Comparison of ENCODE assay signal across 10 cellular contexts in the genomic region with DNA sequence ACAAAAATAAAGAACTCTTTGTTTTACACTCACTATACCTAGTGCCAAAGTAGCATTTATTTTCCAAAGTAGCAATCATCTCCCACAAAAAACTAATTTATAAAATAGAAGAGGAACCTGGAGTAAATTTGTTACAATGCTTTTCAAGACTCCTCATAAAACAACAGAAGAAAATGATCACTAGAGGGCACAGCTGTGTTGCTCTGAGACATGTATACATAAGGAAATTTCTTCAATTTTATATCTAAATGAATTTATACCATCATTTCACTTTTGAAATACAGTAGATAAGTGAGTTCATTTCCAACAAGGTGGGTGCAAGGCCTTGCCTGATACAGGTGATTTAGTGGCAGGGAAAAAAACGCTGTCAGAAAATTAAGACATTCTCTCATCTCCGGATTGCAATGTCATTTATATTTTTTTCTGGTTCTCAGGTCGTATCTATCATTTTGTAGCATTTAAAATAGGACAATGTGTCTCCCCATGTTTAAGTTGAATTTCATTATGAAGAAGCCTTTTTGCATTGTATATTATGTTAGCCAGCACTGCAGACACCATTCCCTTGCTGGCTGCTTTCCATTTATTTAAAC. TPM values are rescaled to one million over a fixed set of nuclear protein-coding genes. Genes with fewer than 3 reads are reported as not detected.
DNase-seq lines count a peak whose midpoint lies in the region; ATAC-seq and TF ChIP-seq lines count a peak whose summit lies in the region.
"Had no signal": no experiment of that assay in that cellular context is flagged by ENCODE, and none has a peak within 500 bp of the region (broad histone marks: within the 10 kb centered on the region; RNA-seq: fewer than 3 reads in every experiment).

No MANE protein-coding gene starts in this region.

- DNase-seq in DMS 273 (lab: John Stamatoyannopoulos, UW; ENCODE audit: unreplicated experiment) = peak; percentile 52
- DNase-seq in DMS 273 treated with DMSO at 0.1 percent for 48 hours (lab: John Stamatoyannopoulos, UW) = no peak
- peak; percentile 12 for DNase-seq in NCI-H1105 (lab: John Stamatoyannopoulos, UW)
- no peak for DNase-seq in dorsolateral prefrontal cortex
- no peak for DNase-seq in GDM1 (lab: John Stamatoyannopoulos, UW)
- DNase-seq: 8988T had no signal

- H3K27ac ChIP-seq in dorsolateral prefrontal cortex (no peak overlapping the region), parathyroid adenoma (no peak overlapping the region)
- H3K27ac ChIP-seq: right atrium auricular region had no signal

- peak; percentile 14 to 73 (median 49) for TF ChIP-seq CTCF in dorsolateral prefrontal cortex (IDR thresholded peaks at IDR 0.05 in 54 of 56, conservative IDR thresholded peaks at IDR 0.05 in 2 of 56; ENCODE audit: low read depth in 1 of 56, partially characterized antibody in 56 of 56)
- peak; percentile 42 for TF ChIP-seq CTCF in parathyroid adenoma (IDR thresholded peaks at IDR 0.05)

- no peaks in the 10 kb centered on the region for H3K27me3 ChIP-seq in dorsolateral prefrontal cortex
- H3K27me3 ChIP-seq in parathyroid adenoma (ENCODE audit: control insufficient read depth, insufficient read depth, low read length) = no peaks in the 10 kb centered on the region
- H3K27me3 ChIP-seq: right atrium auricular region had no signal

- H3K4me3 ChIP-seq in dorsolateral prefrontal cortex = no peak overlapping the region
- no peak overlapping the region for H3K4me3 ChIP-seq in parathyroid adenoma (ENCODE audit: low read depth, low read length)
- H3K4me3 ChIP-seq: right atrium auricular region had no signal

- H3K79me2 ChIP-seq in parathyroid adenoma = no peaks in the 10 kb centered on the region

- H3K4me2 ChIP-seq in parathyroid adenoma (ENCODE audit: low read length) = no peak overlapping the region

- no peak for ATAC-seq in GM18498 (IDR thresholded peaks at IDR 0.05; ENCODE audit: unreplicated experiment)
- no peak for ATAC-seq in HG02973 (IDR thresholded peaks at IDR 0.05; ENCODE audit: unreplicated experiment)

- intact Hi-C loops in dorsolateral prefrontal cortex (cut with DNase I) = loop anchor here (2.0 to 10.0 kb wide), 2 partner anchors 157 to 159 kb away; no protein-coding TSS in a partner anchor

- no peak overlapping the region for H3K9ac ChIP-seq in parathyroid adenoma

- H2AFZ ChIP-seq in parathyroid adenoma = no peak overlapping the region

- no peaks in the 10 kb centered on the region for H3K4me1 ChIP-seq in parathyroid adenoma
- H3K4me1 ChIP-seq: right atrium auricular region had no signal

- no peaks in the 10 kb centered on the region for H3K36me3 ChIP-seq in parathyroid adenoma (ENCODE audit: control insufficient read depth, insufficient read depth, low read length)
- H3K36me3 ChIP-seq: right atrium auricular region had no signal

- H3K9me3 ChIP-seq in parathyroid adenoma (ENCODE audit: control insufficient read depth, low read length) = no peaks in the 10 kb centered on the region
- H3K9me3 ChIP-seq: right atrium auricular region had no signal

RNA-seq across cellular contexts. Expression of a gene that starts 25.3 kb away (rescaled TPM):
- total RNA-seq in dorsolateral prefrontal cortex = 10 to 100 TPM; 11.4 to 65.2 (median 22.1) TPM

Comparison
In these comparisons a context has a peak if more than half of its experiments do, and no peak if none do; other contexts are left out.
1. DNase-seq: peak in DMS 273 (single experiment) and NCI-H1105 (single experiment); none in DMS 273 treated with DMSO at 0.1 percent for 48 hours (single experiment), dorsolateral prefrontal cortex (0 of 10) and GDM1 (single experiment).